ENCODE assay signal across 27 cellular contexts in genomic region chr4:110467400-110467799, GRCh38. TPM values are rescaled to one million over a fixed set of nuclear protein-coding genes. Genes with fewer than 3 reads are reported as not detected.
DNase-seq lines count a peak whose midpoint lies in the region; ATAC-seq and TF ChIP-seq lines count a peak whose summit lies in the region.
"Had no signal": no experiment of that assay in that cellular context is flagged by ENCODE, and none has a peak within 500 bp of the region (broad histone marks: within the 10 kb centered on the region; RNA-seq: fewer than 3 reads in every experiment).

No MANE protein-coding gene starts in this region.

- H3K9me3 ChIP-seq in GM23248 (ENCODE audit: low read depth), result no peaks in the 10 kb centered on the region
- H3K9me3 ChIP-seq: BLaER1, MG63, SK-N-SH had no signal

- H3K9me2 ChIP-seq in GM23248 (ENCODE audit: insufficient read depth), result no peaks in the 10 kb centered on the region
- H3K9me2 ChIP-seq: SK-N-SH had no signal

- no peak overlapping the region for H3K9ac ChIP-seq in GM23248
- H3K9ac ChIP-seq: BLaER1, SK-N-SH had no signal

- no peak overlapping the region for H3K4me3 ChIP-seq in GM23248
- H3K4me3 ChIP-seq: BLaER1, MG63 had no signal

- in situ Hi-C loops in GM23248 (cut with MboI), result no loop called here

- no peaks in the 10 kb centered on the region for H3K27me3 ChIP-seq in GM23248 (replicated peaks; ENCODE audit: insufficient read depth)
- H3K27me3 ChIP-seq: BLaER1, MG63 had no signal

- H3K27ac Mint-ChIP-seq in activated naive CD8-positive, alpha-beta T cell treated with anti-CD3 and anti-CD28 coated beads, Interleukin-2, amount 10 ng/mL, durations not matched to agents 7 days and 5 days, result peak overlapping the region; percentile 27
- no peak overlapping the region for H3K27ac Mint-ChIP-seq in chondrocyte (ENCODE audit: unreplicated experiment)
- H3K27ac Mint-ChIP-seq: CD4-positive, alpha-beta memory T cell; H9; T-helper 2 cell treated with Interferon-gamma antibody and Interleukin-4, amounts not matched to agents 5 μg/mL and 100 μg/mL, for 36 hours had no signal

- H3K27ac ChIP-seq in GM23248, result no peak overlapping the region
- H3K27ac ChIP-seq: BLaER1, HL-60 had no signal

- no peaks in the 10 kb centered on the region for H3K79me2 ChIP-seq in GM23248 (ENCODE audit: insufficient read depth)

- no peak for TF ChIP-seq CTCF in chondrocyte (IDR thresholded peaks at IDR 0.05)

- H3K4me3 Mint-ChIP-seq in activated naive CD8-positive, alpha-beta T cell treated with anti-CD3 and anti-CD28 coated beads, Interleukin-2, amount 10 ng/mL, durations not matched to agents 7 days and 5 days, result no peak overlapping the region
- no peak overlapping the region for H3K4me3 Mint-ChIP-seq in chondrocyte (ENCODE audit: unreplicated experiment)
- H3K4me3 Mint-ChIP-seq: CD4-positive, alpha-beta memory T cell; H9; T-helper 2 cell treated with Interferon-gamma antibody and Interleukin-4, amounts not matched to agents 5 μg/mL and 100 μg/mL, for 36 hours had no signal

- no peak for DNase-seq in activated naive CD8-positive, alpha-beta T cell treated with anti-CD3 and anti-CD28 coated beads, Interleukin-2, amount 10 ng/mL, durations not matched to agents 7 days and 5 days
- DNase-seq in NCI-H1436 (lab: John Stamatoyannopoulos, UW) (no peak), chondrocyte (ENCODE audit: low spot score) (no peak), mucosa of gallbladder (ENCODE audit: low spot score) (no peak), GM23248 (no peak)
- DNase-seq: Calu3; CD4-positive, alpha-beta memory T cell; DMS53; H9; IMR-90; Karpas-422; MG63; NCI-H1105 treated with DMSO at 0.1 percent for 48 hours; NCI-H187; NCI-H2107; NCI-H2227 treated with DMSO at 0.1 percent for 48 hours; NCI-H510A treated with DMSO at 0.1 percent for 48 hours; NCI-H774; SHP77; SK-N-SH had no signal

- H3K36me3 ChIP-seq in GM23248 (ENCODE audit: low read depth), result no peaks in the 10 kb centered on the region
- H3K36me3 ChIP-seq: BLaER1, MG63 had no signal

- no peak overlapping the region for H2AFZ ChIP-seq in GM23248

- no peaks in the 10 kb centered on the region for H3K4me1 ChIP-seq in GM23248 (ENCODE audit: insufficient read depth)
- H3K4me1 ChIP-seq: BLaER1 had no signal

- no peaks in the 10 kb centered on the region for H4K20me1 ChIP-seq in GM23248 (ENCODE audit: insufficient read depth)
- H4K20me1 ChIP-seq: BLaER1 had no signal

- H3K27me3 Mint-ChIP-seq in activated naive CD8-positive, alpha-beta T cell treated with anti-CD3 and anti-CD28 coated beads, Interleukin-2, amount 10 ng/mL, durations not matched to agents 7 days and 5 days, result no peaks in the 10 kb centered on the region
- no peaks in the 10 kb centered on the region for H3K27me3 Mint-ChIP-seq in chondrocyte (ENCODE audit: low read depth)

- H3K4me1 Mint-ChIP-seq in activated naive CD8-positive, alpha-beta T cell treated with anti-CD3 and anti-CD28 coated beads, Interleukin-2, amount 10 ng/mL, durations not matched to agents 7 days and 5 days, result peaks cover 8% of the 10 kb centered on the region
- H3K4me1 Mint-ChIP-seq in chondrocyte (ENCODE audit: low read depth), result no peaks in the 10 kb centered on the region

- WGBS in GM23248 (ENCODE audit: low coverage in 1 of 2, low lambda C conversion rate in 2 of 2, missing lambda C conversion rate in 2 of 2), 2 experiments, result 76 to 84% methylated on average over 5 of the region's 5 CpGs

- peaks cover 6% of the 10 kb centered on the region for H3K9me3 Mint-ChIP-seq in activated naive CD8-positive, alpha-beta T cell treated with anti-CD3 and anti-CD28 coated beads, Interleukin-2, amount 10 ng/mL, durations not matched to agents 7 days and 5 days
- peaks cover 13% of the 10 kb centered on the region for H3K9me3 Mint-ChIP-seq in chondrocyte (ENCODE audit: low read depth)
- H3K9me3 Mint-ChIP-seq: T-helper 2 cell treated with Interferon-gamma antibody and Interleukin-4, amounts not matched to agents 5 μg/mL and 100 μg/mL, for 36 hours had no signal

- no peak overlapping the region for H3K4me2 ChIP-seq in GM23248 (ENCODE audit: unreplicated experiment)
- H3K4me2 ChIP-seq: BLaER1, SK-N-SH had no signal

- POLR2A ChIA-PET in activated naive CD8-positive, alpha-beta T cell treated with anti-CD3 and anti-CD28 coated beads, Interleukin-2, amount 10 ng/mL, durations not matched to agents 7 days and 5 days (lab: Charles Lee), result no interaction called here

- ATAC-seq in GM18502 (IDR thresholded peaks at IDR 0.05; ENCODE audit: poor library complexity, unreplicated experiment) (peak; percentile 50), GM18909 (IDR thresholded peaks at IDR 0.05; ENCODE audit: poor library complexity, unreplicated experiment) (peak; percentile 52), GM21717 (IDR thresholded peaks at IDR 0.05; ENCODE audit: unreplicated experiment) (peak; percentile 68)
- peak; percentile 50 for ATAC-seq in activated naive CD8-positive, alpha-beta T cell treated with anti-CD3 and anti-CD28 coated beads, Interleukin-2, amount 10 ng/mL, durations not matched to agents 7 days and 5 days (ENCODE audit: low read depth)

- H3F3A ChIP-seq in GM23248 (ENCODE audit: insufficient read depth), result no peaks in the 10 kb centered on the region

- H3K36me3 Mint-ChIP-seq in activated naive CD8-positive, alpha-beta T cell treated with anti-CD3 and anti-CD28 coated beads, Interleukin-2, amount 10 ng/mL, durations not matched to agents 7 days and 5 days, result no peaks in the 10 kb centered on the region
- peaks cover 3% of the 10 kb centered on the region for H3K36me3 Mint-ChIP-seq in chondrocyte (ENCODE audit: low read depth)
- H3K36me3 Mint-ChIP-seq: CD4-positive, alpha-beta memory T cell had no signal

RNA-seq across cellular contexts. Expression of gene ENPEP, which starts 8.6 kb away (rescaled TPM):
- total RNA-seq in activated naive CD8-positive, alpha-beta T cell treated with anti-CD3 and anti-CD28 coated beads, Interleukin-2, amount 10 ng/mL, durations not matched to agents 7 days and 5 days, result under 1 TPM; 0.58 to 0.68 TPM
- total RNA-seq in chondrocyte (0.63 to 2.2 TPM (median 0.72 TPM) in 3 replicates), mucosa of gallbladder (1.8 TPM)
- 0.11 TPM in 1 of 2 replicates, not detected in the other for total RNA-seq in GM23248 (2014; rRNA removed; shearing (Covaris generic))
- polyA plus RNA-seq in GM23248 (2016; fragmentation: Nextera tagmentation; extraction: Ambion mirVana), result 0.11 and 0.44 TPM in 2 replicates
- total RNA-seq: Calu3; CD4-positive, alpha-beta memory T cell; HT1080 had no signal
- polyA plus RNA-seq: CD4-positive, alpha-beta memory T cell had no signal
